In genomic region chr1:224513383-224513782, GRCh38 we compare ENCODE assay signal across 16 cellular contexts.
DNase-seq lines count a peak whose midpoint lies in the region; ATAC-seq and TF ChIP-seq lines count a peak whose summit lies in the region.
"Had no signal": no experiment of that assay in that cellular context is flagged by ENCODE, and none has a peak within 500 bp of the region (broad histone marks: within the 10 kb centered on the region; RNA-seq: fewer than 3 reads in every experiment).

No MANE protein-coding gene starts in this region.

- H3K27ac Mint-ChIP-seq in GM23338: no peak overlapping the region
- H3K27ac Mint-ChIP-seq in activated CD8-positive, alpha-beta T cell treated with anti-CD3 and anti-CD28 coated beads for 36 hours: no peak overlapping the region
- H3K27ac Mint-ChIP-seq: activated naive CD4-positive, alpha-beta T cell treated with anti-CD3 and anti-CD28 coated beads, Interleukin-2, amount 50 U/mL, for 72 hours; natural killer cell had no signal

- DNase-seq in GM23338 (ENCODE audit: low spot score): peak; percentile 36
- DNase-seq in right lobe of liver: peak in 1 of 3 donors; percentile 57
- no peak for DNase-seq in activated CD8-positive, alpha-beta T cell treated with anti-CD3 and anti-CD28 coated beads for 36 hours
- DNase-seq in activated CD4-positive, CD25-positive, alpha-beta regulatory T cell treated with anti-CD3 and anti-CD28 coated beads, Interleukin-2, amount 50 U/mL, for 72 hours: no peak

- H3K4me1 ChIP-seq in GM23338 (ENCODE audit: insufficient read depth) (no peaks in the 10 kb centered on the region; the same call in 1 of the 2 replicates), OCI-LY3 (ENCODE audit: low read length) (peaks cover 12% of the 10 kb centered on the region), right lobe of liver (peaks cover 0 to 45% (median 16%) of the 10 kb centered on the region in 4 donors)
- H3K4me1 ChIP-seq: right atrium auricular region had no signal

- H3K27me3 ChIP-seq in GM23338 (ENCODE audit: insufficient read depth) (no peaks in the 10 kb centered on the region), OCI-LY3 (ENCODE audit: low read depth, low read length) (no peaks in the 10 kb centered on the region), right lobe of liver (no peaks in the 10 kb centered on the region)
- H3K27me3 ChIP-seq: pancreas, right atrium auricular region, SJCRH30, thyroid gland had no signal

- TF ChIP-seq POLR2A in right lobe of liver (IDR thresholded peaks at IDR 0.05): no peak

- POLR2A ChIA-PET in activated CD8-positive, alpha-beta T cell treated with anti-CD3 and anti-CD28 coated beads for 36 hours (lab: Charles Lee): interaction anchor here (0.7 to 1.3 kb wide), 3 partner anchors 9 to 15 kb away, joined by 3 to 4 read pairs (median 3); no protein-coding TSS in a partner anchor

- no peak overlapping the region for H3K9ac ChIP-seq in OCI-LY3 (ENCODE audit: low read length)

- intact Hi-C loops in right lobe of liver (cut with DNase I): loop anchor here in 1 of 2 donors (10.0 kb wide), 2 partner anchors 131 to 391 kb away; no protein-coding TSS in a partner anchor
- intact Hi-C loops in activated CD8-positive, alpha-beta T cell treated with anti-CD3 and anti-CD28 coated beads for 36 hours (cut with micrococcal nuclease): loop anchor here (5.0 to 10.0 kb wide), 3 partner anchors 111 to 409 kb away; no protein-coding TSS in a partner anchor

- 26% methylated on average over 6 of the region's 6 CpGs for WGBS in right lobe of liver (ENCODE audit: insufficient coverage, low coverage, low lambda C conversion rate, missing lambda C conversion rate)

- no peaks in the 10 kb centered on the region for H3F3A ChIP-seq in GM23338 (replicated peaks; ENCODE audit: low read depth)

- H3K4me3 Mint-ChIP-seq in GM23338: no peak overlapping the region
- H3K4me3 Mint-ChIP-seq in activated CD8-positive, alpha-beta T cell treated with anti-CD3 and anti-CD28 coated beads for 36 hours: no peak overlapping the region
- H3K4me3 Mint-ChIP-seq: CD4-positive, CD25-positive, alpha-beta regulatory T cell; central memory CD8-positive, alpha-beta T cell; natural killer cell had no signal

- TF ChIP-seq CTCF in GM23338 (conservative IDR thresholded peaks at IDR 0.05; ENCODE audit: low read depth in 2 of 2) (no peak), OCI-LY3 (IDR thresholded peaks at IDR 0.05; ENCODE audit: low read depth, low read length) (no peak), right lobe of liver (IDR thresholded peaks at IDR 0.05) (no peak)
- no peak for TF ChIP-seq CTCF in activated CD8-positive, alpha-beta T cell treated with anti-CD3 and anti-CD28 coated beads for 36 hours (IDR thresholded peaks at IDR 0.05)

- H3K27ac ChIP-seq in GM23338 (ENCODE audit: low read depth) (no peak overlapping the region), OCI-LY3 (ENCODE audit: low read length) (no peak overlapping the region), right lobe of liver (peak overlapping the region in 2 of 3 donors; percentile 49 to 72)
- H3K27ac ChIP-seq: pancreas, right atrium auricular region, SJCRH30, thyroid gland, WERI-Rb-1 had no signal

- no peak overlapping the region for H2AFZ ChIP-seq in GM23338
- H2AFZ ChIP-seq in OCI-LY3 (ENCODE audit: low read depth, low read length): 0 out of 2 replicates have a peak overlapping the region, but pooled peaks have one; percentile 51

- no peaks in the 10 kb centered on the region for H3K36me3 ChIP-seq in GM23338 (ENCODE audit: insufficient read depth)
- H3K36me3 ChIP-seq in OCI-LY3 (replicated peaks; ENCODE audit: low read depth, low read length): no peaks in the 10 kb centered on the region
- H3K36me3 ChIP-seq in right lobe of liver: no peaks in the 10 kb centered on the region
- H3K36me3 ChIP-seq: pancreas, right atrium auricular region, SJCRH30, thyroid gland, WERI-Rb-1 had no signal

- H3K36me3 Mint-ChIP-seq in GM23338 (ENCODE audit: low read depth): no peaks in the 10 kb centered on the region
- no peaks in the 10 kb centered on the region for H3K36me3 Mint-ChIP-seq in activated CD8-positive, alpha-beta T cell treated with anti-CD3 and anti-CD28 coated beads for 36 hours (ENCODE audit: low read depth)
- H3K36me3 Mint-ChIP-seq: activated naive CD4-positive, alpha-beta T cell treated with anti-CD3 and anti-CD28 coated beads, Interleukin-2, amount 50 U/mL, for 72 hours; CD4-positive, CD25-positive, alpha-beta regulatory T cell; natural killer cell had no signal

- H3K9me3 ChIP-seq in OCI-LY3 (ENCODE audit: insufficient read depth, low read length): no peaks in the 10 kb centered on the region
- no peaks in the 10 kb centered on the region for H3K9me3 ChIP-seq in right lobe of liver
- H3K9me3 ChIP-seq: pancreas, right atrium auricular region, SJCRH30, thyroid gland had no signal

- no peaks in the 10 kb centered on the region for H3K9me2 ChIP-seq in GM23338 (ENCODE audit: insufficient read depth)

- H3K79me2 ChIP-seq in GM23338 (replicated peaks; ENCODE audit: insufficient read depth) (no peaks in the 10 kb centered on the region), OCI-LY3 (ENCODE audit: low read length) (no peaks in the 10 kb centered on the region)

- no peaks in the 10 kb centered on the region for H3K9me3 Mint-ChIP-seq in GM23338
- no peaks in the 10 kb centered on the region for H3K9me3 Mint-ChIP-seq in activated CD8-positive, alpha-beta T cell treated with anti-CD3 and anti-CD28 coated beads for 36 hours
- H3K9me3 Mint-ChIP-seq: activated naive CD4-positive, alpha-beta T cell treated with anti-CD3 and anti-CD28 coated beads, Interleukin-2, amount 50 U/mL, for 72 hours; CD4-positive, CD25-positive, alpha-beta regulatory T cell; central memory CD8-positive, alpha-beta T cell; natural killer cell had no signal

- H3K4me1 Mint-ChIP-seq in GM23338: peaks cover 11% of the 10 kb centered on the region
- H3K4me1 Mint-ChIP-seq in activated CD8-positive, alpha-beta T cell treated with anti-CD3 and anti-CD28 coated beads for 36 hours (ENCODE audit: low read depth): peaks cover 6% of the 10 kb centered on the region

- H3K27me3 Mint-ChIP-seq in GM23338 (ENCODE audit: insufficient read depth, low read depth, poor library complexity): peaks cover 12% of the 10 kb centered on the region
- H3K27me3 Mint-ChIP-seq in activated CD8-positive, alpha-beta T cell treated with anti-CD3 and anti-CD28 coated beads for 36 hours: no peaks in the 10 kb centered on the region
- H3K27me3 Mint-ChIP-seq: CD4-positive, CD25-positive, alpha-beta regulatory T cell; central memory CD8-positive, alpha-beta T cell had no signal

- no peak overlapping the region for H3K4me3 ChIP-seq in GM23338
- H3K4me3 ChIP-seq in OCI-LY3 (ENCODE audit: low read length): no peak overlapping the region
- H3K4me3 ChIP-seq in right lobe of liver: no peak overlapping the region
- H3K4me3 ChIP-seq: pancreas, right atrium auricular region, SJCRH30, thyroid gland had no signal

- CTCF ChIA-PET in activated CD8-positive, alpha-beta T cell treated with anti-CD3 and anti-CD28 coated beads for 36 hours (lab: Charles Lee): interaction anchor here (0.6 to 5.1 kb wide), 46 partner anchors 9 to 446 kb away, joined by 3 to 58 read pairs (median 5); partner anchors contain the start of gene CNIH3

- H3K4me2 ChIP-seq in GM23338 (no peak overlapping the region), OCI-LY3 (ENCODE audit: low read length) (peak overlapping the region; percentile 34)

- peak; percentile 22 for ATAC-seq in GM19035 (IDR thresholded peaks at IDR 0.05; ENCODE audit: unreplicated experiment)
- ATAC-seq in GM23338: peak; percentile 54
- ATAC-seq in right lobe of liver: peak; percentile 1 to 36 (median 19)
- no peak for ATAC-seq in activated CD8-positive, alpha-beta T cell treated with anti-CD3 and anti-CD28 coated beads for 36 hours
- ATAC-seq in HG03457 (IDR thresholded peaks at IDR 0.05; ENCODE audit: unreplicated experiment): no peak

- H4K20me1 ChIP-seq in GM23338 (replicated peaks; ENCODE audit: insufficient read depth) (no peaks in the 10 kb centered on the region), OCI-LY3 (ENCODE audit: insufficient read depth, low read length) (no peaks in the 10 kb centered on the region)

TF ChIP-seq in GM23338, 12 proteins besides CTCF, POLR2A, EP300 and RAD21 (continues in another document):
- TF ChIP-seq STAT1 (IDR thresholded peaks at IDR 0.05; ENCODE audit: unreplicated experiment) (no peak), JUNB (IDR thresholded peaks at IDR 0.05; ENCODE audit: unreplicated experiment) (no peak), EZH2 (IDR thresholded peaks at IDR 0.05; ENCODE audit: low read depth, unreplicated experiment) (no peak), EZH2phosphoT487 (IDR thresholded peaks at IDR 0.05; ENCODE audit: unreplicated experiment) (no peak), NANOG (IDR thresholded peaks at IDR 0.05; ENCODE audit: borderline replicate concordance) (no peak)

Comparison
In these comparisons a context has a peak if more than half of its experiments do, and no peak if none do; other contexts are left out.
1. ATAC-seq: peak in GM19035 (single experiment), GM23338 (single experiment) and right lobe of liver (4 of 4); none in activated CD8-positive, alpha-beta T cell treated with anti-CD3 and anti-CD28 coated beads for 36 hours (single experiment) and HG03457 (single experiment).
2. H3K27ac ChIP-seq: peak in right lobe of liver (2 of 3); none in GM23338 (single experiment) and OCI-LY3 (single experiment).